In genomic region chr17:79187186-79187585, GRCh38 we compare ENCODE assay signal across 1 cellular context.
TF ChIP-seq lines count a peak whose summit lies in the region.

No MANE protein-coding gene starts in this region.

TF ChIP-seq in H1, 55 proteins besides CTCF, POLR2A, EP300 and RAD21 (continued from another document):
- TF ChIP-seq RFX5 (IDR thresholded peaks at IDR 0.05; ENCODE audit: borderline replicate concordance, low read depth, low read length) (no peak), SRF (IDR thresholded peaks at IDR 0.05; ENCODE audit: low read depth, low read length) (no peak), RBBP5 (IDR thresholded peaks at IDR 0.05; ENCODE audit: borderline replicate concordance, low read depth, low read length) (no peak)
